In the genomic region with DNA sequence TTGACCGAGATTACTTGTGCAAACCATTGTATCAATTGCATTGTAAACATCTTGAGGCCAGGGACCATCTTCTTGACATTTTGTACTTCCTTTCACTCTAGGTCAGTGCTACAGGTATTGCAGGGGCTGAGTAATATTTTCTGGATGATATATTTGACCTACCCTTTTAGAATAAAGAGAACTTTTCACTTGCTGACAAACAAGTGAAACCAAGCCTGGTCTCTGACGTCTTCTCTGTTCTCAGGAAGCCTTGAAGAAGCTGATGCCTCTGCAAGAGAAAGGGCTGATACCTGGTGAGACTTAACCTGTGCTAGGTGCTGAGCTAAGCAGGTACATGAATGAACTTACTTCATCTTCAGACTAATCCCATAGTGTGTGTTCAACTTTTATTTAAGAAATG, we compare ENCODE assay signal across 10 cellular contexts.
"Had no signal": no experiment of that assay in that cellular context is flagged by ENCODE, and none has a peak within 500 bp of the region (broad histone marks: within the 10 kb centered on the region; RNA-seq: fewer than 3 reads in every experiment).

No MANE protein-coding gene starts in this region.

- H3K27ac ChIP-seq: parathyroid adenoma, SK-N-MC, stomach, thoracic aorta had no signal

- H3K36me3 ChIP-seq: stomach, thoracic aorta had no signal

- ATAC-seq: WTC11 had no signal

- H3K9ac ChIP-seq: parathyroid adenoma had no signal

- H3K27ac Mint-ChIP-seq: activated naive CD4-positive, alpha-beta T cell treated with anti-CD3 and anti-CD28 coated beads, Interleukin-2, amount 50 U/mL, for 24 hours; WTC11 had no signal

- H3K4me1 Mint-ChIP-seq: WTC11 had no signal

- H3K4me3 ChIP-seq: SK-N-MC, stomach, thoracic aorta had no signal

- H3K36me3 Mint-ChIP-seq: activated naive CD4-positive, alpha-beta T cell treated with anti-CD3 and anti-CD28 coated beads, Interleukin-2, amount 50 U/mL, for 24 hours; WTC11 had no signal

- H3K27me3 Mint-ChIP-seq: activated naive CD4-positive, alpha-beta T cell treated with anti-CD3 and anti-CD28 coated beads, Interleukin-2, amount 50 U/mL, for 24 hours had no signal

- DNase-seq: activated CD4-positive, alpha-beta T cell treated with anti-CD3 and anti-CD28 coated beads, Interleukin-2, amount 50 U/mL, for 48 hours; endodermal cell; hippocampal formation; stimulated activated CD4-positive, alpha-beta T cell treated with anti-CD3 and anti-CD28 coated beads, Interleukin-2, amount 100 ng/mL, for 48 hours; stomach had no signal

- H3K4me3 Mint-ChIP-seq: activated naive CD4-positive, alpha-beta T cell treated with anti-CD3 and anti-CD28 coated beads, Interleukin-2, amount 50 U/mL, for 24 hours; endodermal cell; WTC11 had no signal

- H2AFZ ChIP-seq: parathyroid adenoma had no signal

- H3K9me3 Mint-ChIP-seq: activated naive CD4-positive, alpha-beta T cell treated with anti-CD3 and anti-CD28 coated beads, Interleukin-2, amount 50 U/mL, for 24 hours; endodermal cell; WTC11 had no signal

- H3K4me1 ChIP-seq: parathyroid adenoma, stomach had no signal

- H3K9me3 ChIP-seq: stomach, thoracic aorta had no signal
